ENCODE assay signal across 8 cellular contexts in genomic region chr10:32379314-32379949, GRCh38. TPM values are rescaled to one million over a fixed set of nuclear protein-coding genes. Genes with fewer than 3 reads are reported as not detected.
DNase-seq lines count a peak whose midpoint lies in the region; ATAC-seq and TF ChIP-seq lines count a peak whose summit lies in the region.

No MANE protein-coding gene starts in this region.

- H3K27me3 Mint-ChIP-seq in activated CD8-positive, alpha-beta memory T cell treated with anti-CD3 and anti-CD28 coated beads, Interleukin-2, amount 10 ng/mL, durations not matched to agents 7 days and 5 days, result no peaks in the 10 kb centered on the region

- H3K9me3 Mint-ChIP-seq in activated CD8-positive, alpha-beta memory T cell treated with anti-CD3 and anti-CD28 coated beads, Interleukin-2, amount 10 ng/mL, durations not matched to agents 7 days and 5 days (ENCODE audit: low read depth), result no peaks in the 10 kb centered on the region

- no peaks in the 10 kb centered on the region for H3K36me3 ChIP-seq in liver (ENCODE audit: control insufficient read depth in 4 of 4, insufficient read depth in 3 of 4, low read depth in 1 of 4, low read length in 3 of 4)
- no peaks in the 10 kb centered on the region for H3K36me3 ChIP-seq in tibial nerve

- H3K27ac ChIP-seq in dorsolateral prefrontal cortex (peak overlapping the region; percentile 29 to 98 (median 91)), liver (ENCODE audit: low read depth in 1 of 2, low read length in 2 of 2) (peak overlapping the region; percentile 87 to 91), tibial nerve (peak overlapping the region; percentile 73 to 95 (median 87))

- H3K9ac ChIP-seq in liver (ENCODE audit: low read depth in 1 of 2, low read length in 2 of 2), result peak overlapping the region; percentile 77 to 97

- H3K4me1 ChIP-seq in liver (ENCODE audit: control insufficient read depth in 4 of 4, insufficient read depth in 4 of 4, low read length in 3 of 4) (peaks cover 0 to 11% (median under 1%) of the 10 kb centered on the region in 4 donors), tibial nerve (peaks cover 0 to 26% (median 14%) of the 10 kb centered on the region in 4 donors)

- intact Hi-C loops in dorsolateral prefrontal cortex (cut with DNase I), result loop anchor here (2.0 to 10.0 kb wide), 5 partner anchors 67 to 583 kb away; partner anchors contain the start of genes KIF5B (in 2 of the 2), ARHGAP12 (in 1 of the 2), CCDC7 (in 1 of the 2) and ITGB1 (in 1 of the 2)

- 17% methylated on average over 10 of the region's 10 CpGs for WGBS in liver
- 13 to 19% methylated on average over 10 of the region's 10 CpGs for WGBS in tibial nerve, 2 donors

- no peak overlapping the region for H3K4me3 Mint-ChIP-seq in activated CD8-positive, alpha-beta memory T cell treated with anti-CD3 and anti-CD28 coated beads, Interleukin-2, amount 10 ng/mL, durations not matched to agents 7 days and 5 days

- TF ChIP-seq EP300 in tibial nerve (IDR thresholded peaks at IDR 0.05), result no peak

- H3K36me3 Mint-ChIP-seq in activated CD8-positive, alpha-beta memory T cell treated with anti-CD3 and anti-CD28 coated beads, Interleukin-2, amount 10 ng/mL, durations not matched to agents 7 days and 5 days, result peaks cover 6% of the 10 kb centered on the region

- TF ChIP-seq CTCF in dorsolateral prefrontal cortex (IDR thresholded peaks at IDR 0.05 in 54 of 56, conservative IDR thresholded peaks at IDR 0.05 in 2 of 56; ENCODE audit: low read depth in 1 of 56, partially characterized antibody in 56 of 56) (no peak), liver (IDR thresholded peaks at IDR 0.05; ENCODE audit: low read depth, low read length, missing input control) (no peak), tibial nerve (IDR thresholded peaks at IDR 0.05) (no peak)

- CTCF ChIA-PET in activated CD8-positive, alpha-beta memory T cell treated with anti-CD3 and anti-CD28 coated beads, Interleukin-2, amount 10 ng/mL, durations not matched to agents 7 days and 5 days (lab: Charles Lee), result interaction anchor here (0.6 to 3.2 kb wide), 4 partner anchors 27 to 134 kb away, joined by 3 to 15 read pairs (median 8); no protein-coding TSS in a partner anchor

- TF ChIP-seq POLR2A in tibial nerve (IDR thresholded peaks at IDR 0.05), result no peak

- DNase-seq in activated CD8-positive, alpha-beta memory T cell treated with anti-CD3 and anti-CD28 coated beads, Interleukin-2, amount 10 ng/mL, durations not matched to agents 7 days and 5 days, result no peak
- no peak for DNase-seq in activated CD8-positive, alpha-beta memory T cell treated with anti-CD3 and anti-CD28 coated beads, Interleukin-2, amount 50 U/mL, for 48 hours
- DNase-seq in Jurkat, Clone E6-1 (ENCODE audit: low read depth, low spot score), result peak; percentile 60
- DNase-seq in OCI-M2 (lab: John Stamatoyannopoulos, UW; ENCODE audit: unreplicated experiment) (peak; percentile 22), dorsolateral prefrontal cortex (no peak), tibial nerve (ENCODE audit: low spot score in 2 of 2) (no peak), COLO829 (ENCODE audit: low spot score) (no peak)

- no peaks in the 10 kb centered on the region for H3K27me3 ChIP-seq in dorsolateral prefrontal cortex
- H3K27me3 ChIP-seq in liver (ENCODE audit: control insufficient read depth in 4 of 4, insufficient read depth in 4 of 4, low read length in 3 of 4), result no peaks in the 10 kb centered on the region
- no peaks in the 10 kb centered on the region for H3K27me3 ChIP-seq in tibial nerve

- TF ChIP-seq RAD21 in liver (IDR thresholded peaks at IDR 0.05), result no peak

- no peak overlapping the region for H3K27ac Mint-ChIP-seq in activated CD8-positive, alpha-beta memory T cell treated with anti-CD3 and anti-CD28 coated beads, Interleukin-2, amount 10 ng/mL, durations not matched to agents 7 days and 5 days

- H3K4me1 Mint-ChIP-seq in activated CD8-positive, alpha-beta memory T cell treated with anti-CD3 and anti-CD28 coated beads, Interleukin-2, amount 10 ng/mL, durations not matched to agents 7 days and 5 days, result peaks cover 19% of the 10 kb centered on the region

- no peaks in the 10 kb centered on the region for H3K9me3 ChIP-seq in liver (ENCODE audit: control insufficient read depth in 4 of 4, low read length in 3 of 4)
- no peaks in the 10 kb centered on the region for H3K9me3 ChIP-seq in tibial nerve

- ATAC-seq in activated CD8-positive, alpha-beta memory T cell treated with anti-CD3 and anti-CD28 coated beads, Interleukin-2, amount 10 ng/mL, durations not matched to agents 7 days and 5 days, result peak; percentile 21

- H3K4me3 ChIP-seq in Jurkat, Clone E6-1 (ENCODE audit: low read length), result peak overlapping the region; percentile 82
- peak overlapping the region; percentile 50 to 94 (median 77) for H3K4me3 ChIP-seq in dorsolateral prefrontal cortex
- H3K4me3 ChIP-seq in liver (ENCODE audit: low read depth in 1 of 3, low read length in 3 of 3), result peak overlapping the region; percentile 68 to 88 (median 85)
- peak overlapping the region; percentile 53 to 86 (median 70) for H3K4me3 ChIP-seq in tibial nerve

TF ChIP-seq in liver, 16 proteins besides CTCF, POLR2A, EP300 and RAD21:
- TF ChIP-seq YY1 (IDR thresholded peaks at IDR 0.05), result peak; percentile 82
- no peak for TF ChIP-seq FOXA1 (IDR thresholded peaks at IDR 0.05)
- no peak for TF ChIP-seq NR2F2 (IDR thresholded peaks at IDR 0.05)
- no peak for TF ChIP-seq ZBTB33 (IDR thresholded peaks at IDR 0.05)
- TF ChIP-seq REST (IDR thresholded peaks at IDR 0.05), result no peak

RNA-seq across cellular contexts. Expression of gene EPC1, which starts 32.5 kb away (rescaled TPM):
- total RNA-seq in activated CD8-positive, alpha-beta memory T cell treated with anti-CD3 and anti-CD28 coated beads, Interleukin-2, amount 10 ng/mL, durations not matched to agents 7 days and 5 days, result 10 to 100 TPM; 32.1 to 42.3 TPM
- 20.8 TPM for polyA plus RNA-seq in Jurkat, Clone E6-1 (2012; ENCODE audit: insufficient read depth, insufficient read length)
- 10 to 100 TPM; 26.4 to 56.2 (median 40.1) TPM for total RNA-seq in dorsolateral prefrontal cortex
- total RNA-seq in liver, result 10 to 100 TPM; 25.9 to 30.9 TPM
- 1 to 10 TPM; 5.6 to 6.2 TPM for polyA plus RNA-seq in liver
- 10 to 100 TPM; 47.5 to 72.8 (median 62.7) TPM for total RNA-seq in tibial nerve

Comparison
In these comparisons a context has a peak if more than half of its experiments do, and no peak if none do; other contexts are left out.
1. DNase-seq: peak in Jurkat, Clone E6-1 (single experiment) and OCI-M2 (single experiment); none in activated CD8-positive, alpha-beta memory T cell treated with anti-CD3 and anti-CD28 coated beads, Interleukin-2, amount 10 ng/mL, durations not matched to agents 7 days and 5 days (single experiment), activated CD8-positive, alpha-beta memory T cell treated with anti-CD3 and anti-CD28 coated beads, Interleukin-2, amount 50 U/mL, for 48 hours (single experiment), dorsolateral prefrontal cortex (0 of 10), tibial nerve (0 of 2) and COLO829 (single experiment).
2. Peak in every context shown above with its lines, with median percentiles within 50 percentile points of each other: H3K4me3 ChIP-seq and H3K27ac ChIP-seq.